14 cellular contexts compared by ENCODE assay signal in genomic region chr3:177177670-177178295, GRCh38. TPM values are rescaled to one million over a fixed set of nuclear protein-coding genes. Genes with fewer than 3 reads are reported as not detected.
DNase-seq lines count a peak whose midpoint lies in the region; ATAC-seq and TF ChIP-seq lines count a peak whose summit lies in the region.
"Had no signal": no experiment of that assay in that cellular context is flagged by ENCODE, and none has a peak within 500 bp of the region (broad histone marks: within the 10 kb centered on the region; RNA-seq: fewer than 3 reads in every experiment).

No MANE protein-coding gene starts in this region.

- H3K9me2 ChIP-seq in SU-DHL-6 (replicated peaks; ENCODE audit: insufficient read depth, low read length), result no peaks in the 10 kb centered on the region

- peaks cover 25% of the 10 kb centered on the region for H3K36me3 Mint-ChIP-seq in activated CD4-positive, alpha-beta T cell treated with anti-CD3 and anti-CD28 coated beads for 36 hours (ENCODE audit: low read depth)

- H3K9me3 Mint-ChIP-seq in activated CD4-positive, alpha-beta T cell treated with anti-CD3 and anti-CD28 coated beads for 36 hours (ENCODE audit: low read depth), result peaks cover 2% of the 10 kb centered on the region

- H3K9me3 ChIP-seq in SU-DHL-6 (ENCODE audit: insufficient read depth, low read length) (no peaks in the 10 kb centered on the region), esophagus squamous epithelium (no peaks in the 10 kb centered on the region), stomach (no peaks in the 10 kb centered on the region)
- H3K9me3 ChIP-seq: A549, ascending aorta had no signal

- TF ChIP-seq POLR2A in esophagus squamous epithelium (IDR thresholded peaks at IDR 0.05), result no peak
- no peak for TF ChIP-seq POLR2A in stomach (IDR thresholded peaks at IDR 0.05)

- no peaks in the 10 kb centered on the region for H3K27me3 Mint-ChIP-seq in activated CD4-positive, alpha-beta T cell treated with anti-CD3 and anti-CD28 coated beads for 36 hours

- H3K4me3 ChIP-seq in SU-DHL-6 (ENCODE audit: insufficient read depth, low read length, poor library complexity, severe bottlenecking) (no peak overlapping the region), esophagus squamous epithelium (peak overlapping the region in 1 of 4 donors; percentile 33), stomach (no peak overlapping the region)
- H3K4me3 ChIP-seq: A549, ascending aorta had no signal

- peaks cover 61% of the 10 kb centered on the region for H3K4me1 Mint-ChIP-seq in activated CD4-positive, alpha-beta T cell treated with anti-CD3 and anti-CD28 coated beads for 36 hours

- H3K4me2 ChIP-seq in SU-DHL-6 (ENCODE audit: low read depth, low read length, poor library complexity, severe bottlenecking), result peak overlapping the region; percentile 5
- H3K4me2 ChIP-seq: A549 had no signal

- H3K36me3 ChIP-seq in SU-DHL-6 (ENCODE audit: low read length) (peaks cover 6% of the 10 kb centered on the region; the same call in 1 of the 2 replicates), esophagus squamous epithelium (no peaks in the 10 kb centered on the region), stomach (no peaks in the 10 kb centered on the region)
- H3K36me3 ChIP-seq: ascending aorta had no signal

- intact Hi-C loops in activated CD4-positive, alpha-beta T cell treated with anti-CD3 and anti-CD28 coated beads for 36 hours (cut with DNase I, micrococcal nuclease), result no loop called here
- intact Hi-C loops in esophagus squamous epithelium (cut with DNase I), result no loop called here
- intact Hi-C loops in stomach (cut with DNase I; ENCODE audit: low total_unique reads), result loop anchor here (10.0 kb wide), 1 partner anchor 113 kb away; no protein-coding TSS in a partner anchor

- no peak for TF ChIP-seq CTCF in SU-DHL-6 (IDR thresholded peaks at IDR 0.05; ENCODE audit: insufficient read depth, low read length, poor library complexity, severe bottlenecking)
- no peak for TF ChIP-seq CTCF in esophagus squamous epithelium (IDR thresholded peaks at IDR 0.05)
- no peak for TF ChIP-seq CTCF in stomach (IDR thresholded peaks at IDR 0.05)

- peak overlapping the region; percentile 8 for H3K27ac Mint-ChIP-seq in activated CD4-positive, alpha-beta T cell treated with anti-CD3 and anti-CD28 coated beads for 36 hours

- H3F3A ChIP-seq in SU-DHL-6 (ENCODE audit: insufficient read depth), result peaks cover 53% of the 10 kb centered on the region; the same call in 1 of the 2 replicates

- no peak for DNase-seq in activated CD4-positive, alpha-beta T cell treated with anti-CD3 and anti-CD28 coated beads for 36 hours
- no peak for DNase-seq in activated CD4-positive, alpha-beta T cell treated with anti-CD3 and anti-CD28 coated beads, Interleukin-2, amount 50 U/mL, for 48 hours
- no peak for DNase-seq in esophagus squamous epithelium (lab: John Stamatoyannopoulos, UW)
- peak; percentile 45 for DNase-seq in stomach
- DNase-seq in stimulated activated naive CD4-positive, alpha-beta T cell treated with Interleukin-2 at 50 U/mL for 16 hours (lab: John Stamatoyannopoulos, UW), result no peak
- DNase-seq: DMS153; effector memory CD4-positive, alpha-beta T cell; islet precursor cell had no signal

- no peak overlapping the region for H2AFZ ChIP-seq in SU-DHL-6 (ENCODE audit: low read depth, low read length, severe bottlenecking)

- H3K4me1 ChIP-seq in esophagus squamous epithelium (peaks cover 18 to 95% (median 52%) of the 10 kb centered on the region in 3 donors), stomach (peaks cover 13 to 90% (median 48%) of the 10 kb centered on the region in 4 donors)

- POLR2A ChIA-PET in activated CD4-positive, alpha-beta T cell treated with anti-CD3 and anti-CD28 coated beads for 36 hours (lab: Charles Lee), result interaction anchor here (0.6 to 1.0 kb wide), 3 partner anchors 11 to 120 kb away, joined by 3 to 6 read pairs (median 6); no protein-coding TSS in a partner anchor

- CTCF ChIA-PET in activated CD4-positive, alpha-beta T cell treated with anti-CD3 and anti-CD28 coated beads for 36 hours (lab: Charles Lee), result no interaction called here

- no peak overlapping the region for H3K27ac ChIP-seq in SU-DHL-6 (ENCODE audit: low read depth, low read length)
- peak overlapping the region; percentile 70 to 88 (median 82) for H3K27ac ChIP-seq in esophagus squamous epithelium
- peak overlapping the region in 4 of 5 donors; percentile 26 to 54 (median 32) for H3K27ac ChIP-seq in stomach
- H3K27ac ChIP-seq: A549, ascending aorta had no signal

- peaks cover 30% of the 10 kb centered on the region for H4K20me1 ChIP-seq in SU-DHL-6 (ENCODE audit: low read depth, low read length)

- H3K27me3 ChIP-seq in SU-DHL-6 (ENCODE audit: low read length), result no peaks in the 10 kb centered on the region
- no peaks in the 10 kb centered on the region for H3K27me3 ChIP-seq in esophagus squamous epithelium
- H3K27me3 ChIP-seq in stomach, result no peaks in the 10 kb centered on the region
- H3K27me3 ChIP-seq: ascending aorta had no signal

- H3K9ac ChIP-seq in SU-DHL-6 (ENCODE audit: low read length), result no peak overlapping the region

- no peak overlapping the region for H3K4me3 Mint-ChIP-seq in activated CD4-positive, alpha-beta T cell treated with anti-CD3 and anti-CD28 coated beads for 36 hours
- H3K4me3 Mint-ChIP-seq: neural crest cell had no signal

- WGBS in esophagus squamous epithelium, 2 donors, result 23 to 32% methylated on average over 8 of the region's 8 CpGs
- 20 to 38% (median 32%) methylated on average over 8 of the region's 8 CpGs for WGBS in stomach, 5 donors

- no peak for ATAC-seq in activated CD4-positive, alpha-beta T cell treated with anti-CD3 and anti-CD28 coated beads for 36 hours
- ATAC-seq in HG03045 (IDR thresholded peaks at IDR 0.05; ENCODE audit: unreplicated experiment) (no peak), GM21526 (IDR thresholded peaks at IDR 0.05; ENCODE audit: low FRiP score, unreplicated experiment) (no peak)
- ATAC-seq: A549 had no signal

- H3K79me2 ChIP-seq in SU-DHL-6 (ENCODE audit: insufficient read depth, low read length), result peaks cover 100% of the 10 kb centered on the region

- no peak for TF ChIP-seq EP300 in stomach (IDR thresholded peaks at IDR 0.05)

RNA-seq across cellular contexts. Expression of gene TBL1XR1, which starts 19.5 kb away (rescaled TPM):
- 100 to 1,000 TPM; 164 to 226 TPM for total RNA-seq in activated CD4-positive, alpha-beta T cell treated with anti-CD3 and anti-CD28 coated beads for 36 hours
- 10 to 100 TPM; 66.0 to 79.8 (median 72.4) TPM for total RNA-seq in esophagus squamous epithelium
- total RNA-seq in stomach, result 100 to 1,000 TPM in 1 of 5 donors, 10 to 100 TPM in 4; 11.6 to 217 (median 66.5) TPM
- polyA plus RNA-seq in stomach, result 10 to 100 TPM; 17.9 to 22.3 (median 20.2) TPM
